Comparison of ENCODE assay signal across 39 cellular contexts in genomic region chrX:32472364-32472763, GRCh38.
"Had no signal": no experiment of that assay in that cellular context is flagged by ENCODE, and none has a peak within 500 bp of the region (broad histone marks: within the 10 kb centered on the region; RNA-seq: fewer than 3 reads in every experiment).

No MANE protein-coding gene starts in this region.

- H3K4me3 Mint-ChIP-seq: activated naive CD4-positive, alpha-beta T cell treated with anti-CD3 and anti-CD28 coated beads for 36 hours; activated naive CD4-positive, alpha-beta T cell treated with anti-CD3 and anti-CD28 coated beads, Interleukin-2, amount 10 ng/mL, durations not matched to agents 7 days and 5 days; activated naive CD4-positive, alpha-beta T cell treated with anti-CD3 and anti-CD28 coated beads, Interleukin-2, amount 50 U/mL, for 24 hours; activated naive CD8-positive, alpha-beta T cell; activated naive CD8-positive, alpha-beta T cell treated with anti-CD3 and anti-CD28 coated beads for 36 hours; activated naive CD8-positive, alpha-beta T cell treated with anti-CD3 and anti-CD28 coated beads, Interleukin-2, amount 10 ng/mL, durations not matched to agents 7 days and 5 days; activated naive CD8-positive, alpha-beta T cell treated with anti-CD3 and anti-CD28 coated beads, Interleukin-2, amount 50 U/mL, for 24 hours; activated T-cell treated with anti-CD3 and anti-CD28 coated beads, Interleukin-2, amount 50 U/mL, for 24 hours; activated T-cell treated with anti-CD3 and anti-CD28 coated beads, Interleukin-2, amount 50 U/mL, for 4 hours; activated T-cell treated with anti-CD3 and anti-CD28 coated beads, Interleukin-2, amount 50 U/mL, for 72 hours; activated T-helper 1 cell treated with anti-CD3 and anti-CD28 coated beads, Interleukin-12 subunit alpha, Interleukin-12 subunit beta, Interleukin-2, Interleukin-4 antibody, amounts not matched to agents 30 ng/mL and 10 ng/mL and 1 ng/mL, durations not matched to agents 14 hours and 24 hours and 36 hours; activated T-helper 17 cell treated with anti-CD3 and anti-CD28 coated beads, Interleukin-2, amount 50 U/mL, for 72 hours; brain; central memory CD8-positive, alpha-beta T cell had no signal

- DNase-seq: activated effector memory CD4-positive, alpha-beta T cell treated with anti-CD3 and anti-CD28 coated beads, Interleukin-2, amount 50 U/mL, for 16 hours; activated effector memory CD4-positive, alpha-beta T cell treated with Interleukin-2 at 50 U/mL for 16 hours; activated gamma-delta T cell; activated gamma-delta T cell treated with Interleukin-2 at 50 U/mL for 16 hours; activated naive CD4-positive, alpha-beta T cell; activated naive CD4-positive, alpha-beta T cell treated with anti-CD3 and anti-CD28 coated beads for 36 hours; activated naive CD4-positive, alpha-beta T cell treated with anti-CD3 and anti-CD28 coated beads, Interleukin-2, amount 10 ng/mL, durations not matched to agents 7 days and 5 days; activated naive CD4-positive, alpha-beta T cell treated with anti-CD3 and anti-CD28 coated beads, Interleukin-2, amount 50 U/mL, for 16 hours; activated naive CD4-positive, alpha-beta T cell treated with Interleukin-2 at 50 U/mL for 16 hours; activated naive CD8-positive, alpha-beta T cell treated with anti-CD3 and anti-CD28 coated beads for 36 hours; activated naive CD8-positive, alpha-beta T cell treated with anti-CD3 and anti-CD28 coated beads, Interleukin-2, amount 10 ng/mL, durations not matched to agents 7 days and 5 days; activated naive CD8-positive, alpha-beta T cell treated with anti-CD3 and anti-CD28 coated beads, Interleukin-2, amount 50 U/mL, for 24 hours; activated T-cell treated with anti-CD3 and anti-CD28 coated beads, Interleukin-2, amount 50 U/mL, for 1 hour; activated T-cell treated with anti-CD3 and anti-CD28 coated beads, Interleukin-2, amount 50 U/mL, for 24 hours; activated T-cell treated with anti-CD3 and anti-CD28 coated beads, Interleukin-2, amount 50 U/mL, for 4 hours; activated T-cell treated with anti-CD3 and anti-CD28 coated beads, Interleukin-2, amount 50 U/mL, for 48 hours; activated T-cell treated with anti-CD3 and anti-CD28 coated beads, Interleukin-2, amount 50 U/mL, for 72 hours; adrenal gland; amniotic stem cell; amygdala; anterior cingulate cortex; aorta; body of pancreas; brain microvascular endothelial cell; caudate nucleus; central memory CD4-positive, alpha-beta T cell; cerebellar nuclear complex had no signal

- H3K9me3 Mint-ChIP-seq: activated naive CD4-positive, alpha-beta T cell treated with anti-CD3 and anti-CD28 coated beads for 36 hours; activated naive CD4-positive, alpha-beta T cell treated with anti-CD3 and anti-CD28 coated beads, Interleukin-2, amount 10 ng/mL, durations not matched to agents 7 days and 5 days; activated naive CD4-positive, alpha-beta T cell treated with anti-CD3 and anti-CD28 coated beads, Interleukin-2, amount 50 U/mL, for 24 hours; activated naive CD4-positive, alpha-beta T cell treated with anti-CD3 and anti-CD28 coated beads, Interleukin-2, amount 50 U/mL, for 72 hours; activated naive CD8-positive, alpha-beta T cell treated with anti-CD3 and anti-CD28 coated beads for 36 hours; activated naive CD8-positive, alpha-beta T cell treated with anti-CD3 and anti-CD28 coated beads, Interleukin-2, amount 10 ng/mL, durations not matched to agents 7 days and 5 days; activated naive CD8-positive, alpha-beta T cell treated with anti-CD3 and anti-CD28 coated beads, Interleukin-2, amount 50 U/mL, for 24 hours; activated T-cell treated with anti-CD3 and anti-CD28 coated beads, Interleukin-2, amount 50 U/mL, for 24 hours; activated T-cell treated with anti-CD3 and anti-CD28 coated beads, Interleukin-2, amount 50 U/mL, for 4 hours; activated T-cell treated with anti-CD3 and anti-CD28 coated beads, Interleukin-2, amount 50 U/mL, for 72 hours; activated T-helper 1 cell treated with anti-CD3 and anti-CD28 coated beads, Interleukin-12 subunit alpha, Interleukin-12 subunit beta, Interleukin-2, Interleukin-4 antibody, amounts not matched to agents 30 ng/mL and 10 ng/mL and 1 ng/mL, durations not matched to agents 14 hours and 24 hours and 36 hours; activated T-helper 17 cell treated with anti-CD3 and anti-CD28 coated beads, Interleukin-2, amount 50 U/mL, for 72 hours; activated T-helper 2 cell treated with anti-CD3 and anti-CD28 coated beads, Interferon-gamma antibody, Interleukin-2, Interleukin-4, amounts not matched to agents 10 μg/mL and 5 μg/mL and 100 μg/mL, durations not matched to agents 14 hours and 24 hours and 36 hours; central memory CD8-positive, alpha-beta T cell had no signal

- H3K27ac Mint-ChIP-seq: activated naive CD4-positive, alpha-beta T cell treated with anti-CD3 and anti-CD28 coated beads for 36 hours; activated naive CD4-positive, alpha-beta T cell treated with anti-CD3 and anti-CD28 coated beads, Interleukin-2, amount 10 ng/mL, durations not matched to agents 7 days and 5 days; activated naive CD4-positive, alpha-beta T cell treated with anti-CD3 and anti-CD28 coated beads, Interleukin-2, amount 50 U/mL, for 24 hours; activated naive CD4-positive, alpha-beta T cell treated with anti-CD3 and anti-CD28 coated beads, Interleukin-2, amount 50 U/mL, for 72 hours; activated naive CD8-positive, alpha-beta T cell; activated naive CD8-positive, alpha-beta T cell treated with anti-CD3 and anti-CD28 coated beads for 36 hours; activated naive CD8-positive, alpha-beta T cell treated with anti-CD3 and anti-CD28 coated beads, Interleukin-2, amount 10 ng/mL, durations not matched to agents 7 days and 5 days; activated naive CD8-positive, alpha-beta T cell treated with anti-CD3 and anti-CD28 coated beads, Interleukin-2, amount 50 U/mL, for 24 hours; activated T-cell treated with anti-CD3 and anti-CD28 coated beads, Interleukin-2, amount 50 U/mL, for 24 hours; activated T-cell treated with anti-CD3 and anti-CD28 coated beads, Interleukin-2, amount 50 U/mL, for 72 hours; activated T-helper 1 cell treated with anti-CD3 and anti-CD28 coated beads, Interleukin-12 subunit alpha, Interleukin-12 subunit beta, Interleukin-2, Interleukin-4 antibody, amounts not matched to agents 30 ng/mL and 10 ng/mL and 1 ng/mL, durations not matched to agents 14 hours and 24 hours and 36 hours; activated T-helper 17 cell treated with anti-CD3 and anti-CD28 coated beads, Interleukin-2, amount 50 U/mL, for 72 hours; activated T-helper 2 cell treated with anti-CD3 and anti-CD28 coated beads, Interferon-gamma antibody, Interleukin-2, Interleukin-4, amounts not matched to agents 10 μg/mL and 5 μg/mL and 100 μg/mL, durations not matched to agents 14 hours and 24 hours and 36 hours; brain had no signal

- H3K4me1 ChIP-seq: adrenal gland, ascending aorta, body of pancreas, breast epithelium had no signal

- H3K4me1 Mint-ChIP-seq: activated naive CD4-positive, alpha-beta T cell treated with anti-CD3 and anti-CD28 coated beads, Interleukin-2, amount 10 ng/mL, durations not matched to agents 7 days and 5 days; activated naive CD4-positive, alpha-beta T cell treated with anti-CD3 and anti-CD28 coated beads, Interleukin-2, amount 50 U/mL, for 24 hours; activated naive CD8-positive, alpha-beta T cell treated with anti-CD3 and anti-CD28 coated beads for 36 hours; activated naive CD8-positive, alpha-beta T cell treated with anti-CD3 and anti-CD28 coated beads, Interleukin-2, amount 10 ng/mL, durations not matched to agents 7 days and 5 days; activated naive CD8-positive, alpha-beta T cell treated with anti-CD3 and anti-CD28 coated beads, Interleukin-2, amount 50 U/mL, for 24 hours; activated T-helper 17 cell treated with anti-CD3 and anti-CD28 coated beads, Interleukin-2, amount 50 U/mL, for 72 hours; brain; central memory CD8-positive, alpha-beta T cell had no signal

- H3K4me3 ChIP-seq: adrenal gland, ascending aorta, body of pancreas, breast epithelium, cardiac muscle cell had no signal

- H3K9me3 ChIP-seq: ascending aorta, body of pancreas, breast epithelium had no signal

- H3K27me3 ChIP-seq: adrenal gland, ascending aorta, body of pancreas, brain microvascular endothelial cell, cardiac muscle cell had no signal

- FAIRE-seq: bronchial epithelial cell had no signal

- ATAC-seq: activated naive CD4-positive, alpha-beta T cell treated with anti-CD3 and anti-CD28 coated beads, Interleukin-2, amount 50 U/mL, for 72 hours; activated naive CD8-positive, alpha-beta T cell treated with anti-CD3 and anti-CD28 coated beads, Interleukin-2, amount 50 U/mL, for 24 hours; activated T-cell treated with anti-CD3 and anti-CD28 coated beads, Interleukin-2, amount 50 U/mL, for 4 hours; activated T-cell treated with anti-CD3 and anti-CD28 coated beads, Interleukin-2, amount 50 U/mL, for 72 hours; activated T-helper 17 cell treated with anti-CD3 and anti-CD28 coated beads, Interleukin-2, amount 50 U/mL, for 72 hours; body of pancreas had no signal

- H3K36me3 ChIP-seq: adrenal gland, ascending aorta, brain microvascular endothelial cell, breast epithelium, cardiac muscle cell had no signal

- H3K36me3 Mint-ChIP-seq: activated naive CD4-positive, alpha-beta T cell treated with anti-CD3 and anti-CD28 coated beads, Interleukin-2, amount 10 ng/mL, durations not matched to agents 7 days and 5 days; activated naive CD4-positive, alpha-beta T cell treated with anti-CD3 and anti-CD28 coated beads, Interleukin-2, amount 50 U/mL, for 24 hours; activated naive CD4-positive, alpha-beta T cell treated with anti-CD3 and anti-CD28 coated beads, Interleukin-2, amount 50 U/mL, for 72 hours; activated naive CD8-positive, alpha-beta T cell; activated naive CD8-positive, alpha-beta T cell treated with anti-CD3 and anti-CD28 coated beads for 36 hours; activated naive CD8-positive, alpha-beta T cell treated with anti-CD3 and anti-CD28 coated beads, Interleukin-2, amount 10 ng/mL, durations not matched to agents 7 days and 5 days; brain had no signal

- H3K27me3 Mint-ChIP-seq: activated naive CD4-positive, alpha-beta T cell treated with anti-CD3 and anti-CD28 coated beads, Interleukin-2, amount 10 ng/mL, durations not matched to agents 7 days and 5 days; activated naive CD4-positive, alpha-beta T cell treated with anti-CD3 and anti-CD28 coated beads, Interleukin-2, amount 50 U/mL, for 24 hours; activated naive CD8-positive, alpha-beta T cell; activated naive CD8-positive, alpha-beta T cell treated with anti-CD3 and anti-CD28 coated beads for 36 hours; activated naive CD8-positive, alpha-beta T cell treated with anti-CD3 and anti-CD28 coated beads, Interleukin-2, amount 10 ng/mL, durations not matched to agents 7 days and 5 days; activated naive CD8-positive, alpha-beta T cell treated with anti-CD3 and anti-CD28 coated beads, Interleukin-2, amount 50 U/mL, for 24 hours; activated T-helper 17 cell treated with anti-CD3 and anti-CD28 coated beads, Interleukin-2, amount 50 U/mL, for 72 hours; central memory CD8-positive, alpha-beta T cell had no signal

- H3K27ac ChIP-seq: adrenal gland, ascending aorta, body of pancreas, brain microvascular endothelial cell, breast epithelium, cardiac muscle cell had no signal
